Comparison of ENCODE assay signal across 1 cellular context in genomic region chr20:3795511-3796468, GRCh38.
A peak's percentile ranks its signal among the peaks of the same experiment; 100 is the strongest.
TF ChIP-seq lines count a peak whose summit lies in the region.

Gene CDC25B (plus strand): TSS chr20:3796310. CDS start chr20:3796532, 222 bp downstream.

TF ChIP-seq in HepG2, 621 proteins besides CTCF, POLR2A, EP300 and RAD21 (continued from another document):
- TF ChIP-seq ZBTB44 (CRISPR knock-in tag; IDR thresholded peaks at IDR 0.05) (no peak), RBFOX2 (IDR thresholded peaks at IDR 0.05; ENCODE audit: low read depth, low read length) (peak; percentile 64), SMAD9 (CRISPR knock-in tag; IDR thresholded peaks at IDR 0.05) (no peak), ZNF709 (CRISPR knock-in tag; IDR thresholded peaks at IDR 0.05) (no peak), ZNF496 (CRISPR knock-in tag; IDR thresholded peaks at IDR 0.05; ENCODE audit: insufficient replicate concordance) (no peak), ZNF589 (CRISPR knock-in tag; conservative IDR thresholded peaks at IDR 0.05) (no peak), ISX (CRISPR knock-in tag; conservative IDR thresholded peaks at IDR 0.05) (no peak), ESRRA (CRISPR knock-in tag; IDR thresholded peaks at IDR 0.05; ENCODE audit: low read depth) (peak; percentile 81; the same call in 1 of the 2 replicates), JUND (CRISPR knock-in tag; IDR thresholded peaks at IDR 0.05) (no peak), LCORL (IDR thresholded peaks at IDR 0.05) (0 out of 2 replicates have a peak, but pooled peaks have one; percentile 30), LCORL (CRISPR knock-in tag; IDR thresholded peaks at IDR 0.05) (peak; percentile 82), SUZ12 (IDR thresholded peaks at IDR 0.05; ENCODE audit: low read depth, low read length) (no peak), PTBP1 (IDR thresholded peaks at IDR 0.05; ENCODE audit: low read depth, low read length, poor library complexity, severe bottlenecking) (peak; percentile 96), TOE1 (CRISPR knock-in tag; IDR thresholded peaks at IDR 0.05) (no peak), ZMYM2 (CRISPR knock-in tag; IDR thresholded peaks at IDR 0.05) (peak; percentile 97), ZFP1 (CRISPR knock-in tag; IDR thresholded peaks at IDR 0.05) (0 out of 2 replicates have a peak, but pooled peaks have one; percentile 10), NPAS2 (CRISPR knock-in tag; IDR thresholded peaks at IDR 0.05; ENCODE audit: borderline replicate concordance) (no peak), ZNF451 (CRISPR knock-in tag; IDR thresholded peaks at IDR 0.05) (peak; percentile 71), GTF3A (CRISPR knock-in tag; conservative IDR thresholded peaks at IDR 0.05) (peak; percentile 92; the same call in 1 of the 2 replicates), NR0B2 (CRISPR knock-in tag; IDR thresholded peaks at IDR 0.05) (0 out of 2 replicates have a peak, but pooled peaks have one; percentile 33), KDM2A (CRISPR knock-in tag; IDR thresholded peaks at IDR 0.05; ENCODE audit: borderline replicate concordance, low read depth) (peak; percentile 72), ZFX (CRISPR knock-in tag; IDR thresholded peaks at IDR 0.05; ENCODE audit: low read depth) (peak; percentile 85), ZNF569 (CRISPR knock-in tag; IDR thresholded peaks at IDR 0.05; ENCODE audit: borderline replicate concordance) (peak; percentile 33; the same call in 1 of the 2 replicates), XRCC5 (optimal IDR thresholded peaks at IDR 0.05; ENCODE audit: low read length) (peak; percentile 87), NFIB (CRISPR knock-in tag; IDR thresholded peaks at IDR 0.05; ENCODE audit: borderline replicate concordance) (no peak), ZNF296 (CRISPR knock-in tag; conservative IDR thresholded peaks at IDR 0.05) (no peak), U2AF2 (IDR thresholded peaks at IDR 0.05; ENCODE audit: low read depth, low read length) (no peak), CHD4 (IDR thresholded peaks at IDR 0.05; ENCODE audit: borderline replicate concordance, low read length) (peak; percentile 99), ATF7 (IDR thresholded peaks at IDR 0.05) (no peak), ATF7 (CRISPR knock-in tag; IDR thresholded peaks at IDR 0.05) (peak; percentile 93), RNF2 (conservative IDR thresholded peaks at IDR 0.05; ENCODE audit: low read depth) (no peak), NONO (IDR thresholded peaks at IDR 0.05) (no peak), NONO (CRISPR knock-in tag; conservative IDR thresholded peaks at IDR 0.05) (peak; percentile 53; the same call in 1 of the 2 replicates), TSC22D2 (CRISPR knock-in tag; IDR thresholded peaks at IDR 0.05; ENCODE audit: borderline replicate concordance) (no peak), MTERF4 (CRISPR knock-in tag; IDR thresholded peaks at IDR 0.05) (peak; percentile 11; the same call in 1 of the 2 replicates), ZBTB39 (CRISPR knock-in tag; IDR thresholded peaks at IDR 0.05) (peak; percentile 67; the same call in 1 of the 2 replicates), SSRP1 (CRISPR knock-in tag; IDR thresholded peaks at IDR 0.05) (no peak), MEIS1 (CRISPR knock-in tag; IDR thresholded peaks at IDR 0.05; ENCODE audit: borderline replicate concordance) (peak; percentile 96)
- TF ChIP-seq, protein P1, sequence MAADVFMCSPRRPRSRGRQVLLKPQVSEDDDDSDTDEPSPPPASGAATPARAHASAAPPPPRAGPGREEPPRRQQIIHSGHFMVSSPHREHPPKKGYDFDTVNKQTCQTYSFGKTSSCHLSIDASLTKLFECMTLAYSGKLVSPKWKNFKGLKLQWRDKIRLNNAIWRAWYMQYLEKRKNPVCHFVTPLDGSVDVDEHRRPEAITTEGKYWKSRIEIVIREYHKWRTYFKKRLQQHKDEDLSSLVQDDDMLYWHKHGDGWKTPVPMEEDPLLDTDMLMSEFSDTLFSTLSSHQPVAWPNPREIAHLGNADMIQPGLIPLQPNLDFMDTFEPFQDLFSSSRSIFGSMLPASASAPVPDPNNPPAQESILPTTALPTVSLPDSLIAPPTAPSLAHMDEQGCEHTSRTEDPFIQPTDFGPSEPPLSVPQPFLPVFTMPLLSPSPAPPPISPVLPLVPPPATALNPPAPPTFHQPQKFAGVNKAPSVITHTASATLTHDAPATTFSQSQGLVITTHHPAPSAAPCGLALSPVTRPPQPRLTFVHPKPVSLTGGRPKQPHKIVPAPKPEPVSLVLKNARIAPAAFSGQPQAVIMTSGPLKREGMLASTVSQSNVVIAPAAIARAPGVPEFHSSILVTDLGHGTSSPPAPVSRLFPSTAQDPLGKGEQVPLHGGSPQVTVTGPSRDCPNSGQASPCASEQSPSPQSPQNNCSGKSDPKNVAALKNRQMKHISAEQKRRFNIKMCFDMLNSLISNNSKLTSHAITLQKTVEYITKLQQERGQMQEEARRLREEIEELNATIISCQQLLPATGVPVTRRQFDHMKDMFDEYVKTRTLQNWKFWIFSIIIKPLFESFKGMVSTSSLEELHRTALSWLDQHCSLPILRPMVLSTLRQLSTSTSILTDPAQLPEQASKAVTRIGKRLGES (CRISPR knock-in tag; IDR thresholded peaks at IDR 0.05; ENCODE audit: borderline replicate concordance), result no peak
- TF ChIP-seq, protein P2, sequence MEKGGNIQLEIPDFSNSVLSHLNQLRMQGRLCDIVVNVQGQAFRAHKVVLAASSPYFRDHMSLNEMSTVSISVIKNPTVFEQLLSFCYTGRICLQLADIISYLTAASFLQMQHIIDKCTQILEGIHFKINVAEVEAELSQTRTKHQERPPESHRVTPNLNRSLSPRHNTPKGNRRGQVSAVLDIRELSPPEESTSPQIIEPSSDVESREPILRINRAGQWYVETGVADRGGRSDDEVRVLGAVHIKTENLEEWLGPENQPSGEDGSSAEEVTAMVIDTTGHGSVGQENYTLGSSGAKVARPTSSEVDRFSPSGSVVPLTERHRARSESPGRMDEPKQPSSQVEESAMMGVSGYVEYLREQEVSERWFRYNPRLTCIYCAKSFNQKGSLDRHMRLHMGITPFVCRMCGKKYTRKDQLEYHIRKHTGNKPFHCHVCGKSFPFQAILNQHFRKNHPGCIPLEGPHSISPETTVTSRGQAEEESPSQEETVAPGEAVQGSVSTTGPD (CRISPR knock-in tag; IDR thresholded peaks at IDR 0.05), result 0 out of 2 replicates have a peak, but pooled peaks have one; percentile 16
- TF ChIP-seq, protein P3, sequence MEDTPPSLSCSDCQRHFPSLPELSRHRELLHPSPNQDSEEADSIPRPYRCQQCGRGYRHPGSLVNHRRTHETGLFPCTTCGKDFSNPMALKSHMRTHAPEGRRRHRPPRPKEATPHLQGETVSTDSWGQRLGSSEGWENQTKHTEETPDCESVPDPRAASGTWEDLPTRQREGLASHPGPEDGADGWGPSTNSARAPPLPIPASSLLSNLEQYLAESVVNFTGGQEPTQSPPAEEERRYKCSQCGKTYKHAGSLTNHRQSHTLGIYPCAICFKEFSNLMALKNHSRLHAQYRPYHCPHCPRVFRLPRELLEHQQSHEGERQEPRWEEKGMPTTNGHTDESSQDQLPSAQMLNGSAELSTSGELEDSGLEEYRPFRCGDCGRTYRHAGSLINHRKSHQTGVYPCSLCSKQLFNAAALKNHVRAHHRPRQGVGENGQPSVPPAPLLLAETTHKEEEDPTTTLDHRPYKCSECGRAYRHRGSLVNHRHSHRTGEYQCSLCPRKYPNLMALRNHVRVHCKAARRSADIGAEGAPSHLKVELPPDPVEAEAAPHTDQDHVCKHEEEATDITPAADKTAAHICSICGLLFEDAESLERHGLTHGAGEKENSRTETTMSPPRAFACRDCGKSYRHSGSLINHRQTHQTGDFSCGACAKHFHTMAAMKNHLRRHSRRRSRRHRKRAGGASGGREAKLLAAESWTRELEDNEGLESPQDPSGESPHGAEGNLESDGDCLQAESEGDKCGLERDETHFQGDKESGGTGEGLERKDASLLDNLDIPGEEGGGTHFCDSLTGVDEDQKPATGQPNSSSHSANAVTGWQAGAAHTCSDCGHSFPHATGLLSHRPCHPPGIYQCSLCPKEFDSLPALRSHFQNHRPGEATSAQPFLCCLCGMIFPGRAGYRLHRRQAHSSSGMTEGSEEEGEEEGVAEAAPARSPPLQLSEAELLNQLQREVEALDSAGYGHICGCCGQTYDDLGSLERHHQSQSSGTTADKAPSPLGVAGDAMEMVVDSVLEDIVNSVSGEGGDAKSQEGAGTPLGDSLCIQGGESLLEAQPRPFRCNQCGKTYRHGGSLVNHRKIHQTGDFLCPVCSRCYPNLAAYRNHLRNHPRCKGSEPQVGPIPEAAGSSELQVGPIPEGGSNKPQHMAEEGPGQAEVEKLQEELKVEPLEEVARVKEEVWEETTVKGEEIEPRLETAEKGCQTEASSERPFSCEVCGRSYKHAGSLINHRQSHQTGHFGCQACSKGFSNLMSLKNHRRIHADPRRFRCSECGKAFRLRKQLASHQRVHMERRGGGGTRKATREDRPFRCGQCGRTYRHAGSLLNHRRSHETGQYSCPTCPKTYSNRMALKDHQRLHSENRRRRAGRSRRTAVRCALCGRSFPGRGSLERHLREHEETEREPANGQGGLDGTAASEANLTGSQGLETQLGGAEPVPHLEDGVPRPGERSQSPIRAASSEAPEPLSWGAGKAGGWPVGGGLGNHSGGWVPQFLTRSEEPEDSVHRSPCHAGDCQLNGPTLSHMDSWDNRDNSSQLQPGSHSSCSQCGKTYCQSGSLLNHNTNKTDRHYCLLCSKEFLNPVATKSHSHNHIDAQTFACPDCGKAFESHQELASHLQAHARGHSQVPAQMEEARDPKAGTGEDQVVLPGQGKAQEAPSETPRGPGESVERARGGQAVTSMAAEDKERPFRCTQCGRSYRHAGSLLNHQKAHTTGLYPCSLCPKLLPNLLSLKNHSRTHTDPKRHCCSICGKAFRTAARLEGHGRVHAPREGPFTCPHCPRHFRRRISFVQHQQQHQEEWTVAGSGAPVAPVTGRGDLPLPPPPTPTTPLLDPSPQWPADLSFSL (CRISPR knock-in tag; IDR thresholded peaks at IDR 0.05), result no peak
- TF ChIP-seq, protein P4, sequence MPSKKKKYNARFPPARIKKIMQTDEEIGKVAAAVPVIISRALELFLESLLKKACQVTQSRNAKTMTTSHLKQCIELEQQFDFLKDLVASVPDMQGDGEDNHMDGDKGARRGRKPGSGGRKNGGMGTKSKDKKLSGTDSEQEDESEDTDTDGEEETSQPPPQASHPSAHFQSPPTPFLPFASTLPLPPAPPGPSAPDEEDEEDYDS (CRISPR knock-in tag; IDR thresholded peaks at IDR 0.05), result peak; percentile 96
- TF ChIP-seq, protein P5, sequence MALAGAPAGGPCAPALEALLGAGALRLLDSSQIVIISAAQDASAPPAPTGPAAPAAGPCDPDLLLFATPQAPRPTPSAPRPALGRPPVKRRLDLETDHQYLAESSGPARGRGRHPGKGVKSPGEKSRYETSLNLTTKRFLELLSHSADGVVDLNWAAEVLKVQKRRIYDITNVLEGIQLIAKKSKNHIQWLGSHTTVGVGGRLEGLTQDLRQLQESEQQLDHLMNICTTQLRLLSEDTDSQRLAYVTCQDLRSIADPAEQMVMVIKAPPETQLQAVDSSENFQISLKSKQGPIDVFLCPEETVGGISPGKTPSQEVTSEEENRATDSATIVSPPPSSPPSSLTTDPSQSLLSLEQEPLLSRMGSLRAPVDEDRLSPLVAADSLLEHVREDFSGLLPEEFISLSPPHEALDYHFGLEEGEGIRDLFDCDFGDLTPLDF (CRISPR knock-in tag; IDR thresholded peaks at IDR 0.05), result peak; percentile 75
- TF ChIP-seq, protein P6, sequence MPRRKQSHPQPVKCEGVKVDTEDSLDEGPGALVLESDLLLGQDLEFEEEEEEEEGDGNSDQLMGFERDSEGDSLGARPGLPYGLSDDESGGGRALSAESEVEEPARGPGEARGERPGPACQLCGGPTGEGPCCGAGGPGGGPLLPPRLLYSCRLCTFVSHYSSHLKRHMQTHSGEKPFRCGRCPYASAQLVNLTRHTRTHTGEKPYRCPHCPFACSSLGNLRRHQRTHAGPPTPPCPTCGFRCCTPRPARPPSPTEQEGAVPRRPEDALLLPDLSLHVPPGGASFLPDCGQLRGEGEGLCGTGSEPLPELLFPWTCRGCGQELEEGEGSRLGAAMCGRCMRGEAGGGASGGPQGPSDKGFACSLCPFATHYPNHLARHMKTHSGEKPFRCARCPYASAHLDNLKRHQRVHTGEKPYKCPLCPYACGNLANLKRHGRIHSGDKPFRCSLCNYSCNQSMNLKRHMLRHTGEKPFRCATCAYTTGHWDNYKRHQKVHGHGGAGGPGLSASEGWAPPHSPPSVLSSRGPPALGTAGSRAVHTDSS (CRISPR knock-in tag; conservative IDR thresholded peaks at IDR 0.05), result 0 out of 2 replicates have a peak, but pooled peaks have one; percentile 22
